In the genomic region with DNA sequence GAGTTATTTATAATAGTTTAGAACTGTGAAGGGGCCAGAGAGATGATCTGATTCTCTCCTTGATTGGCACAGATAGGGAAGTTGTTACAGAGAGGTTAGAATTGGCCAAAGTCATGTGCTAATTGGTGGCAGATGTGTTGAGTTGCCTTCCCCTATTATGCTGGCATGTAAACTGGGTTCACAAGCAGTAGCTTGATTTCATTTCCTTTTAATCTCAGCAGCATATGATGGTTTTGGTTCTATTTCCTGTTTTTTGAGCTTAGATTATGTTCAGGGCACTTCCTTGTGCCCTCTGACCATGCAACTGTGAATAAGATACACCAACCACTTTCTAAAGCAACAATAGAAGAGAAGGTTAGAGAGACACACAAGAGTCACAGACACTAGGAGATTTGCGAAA, we compare ENCODE assay signal across 10 cellular contexts.
DNase-seq lines count a peak whose midpoint lies in the region; ATAC-seq, FAIRE-seq and TF ChIP-seq lines count a peak whose summit lies in the region.
"Had no signal": no experiment of that assay in that cellular context is flagged by ENCODE, and none has a peak within 500 bp of the region (broad histone marks: within the 10 kb centered on the region; RNA-seq: fewer than 3 reads in every experiment).

No MANE protein-coding gene starts in this region.

- peak; percentile 84 for ATAC-seq in GM19395 (IDR thresholded peaks at IDR 0.05; ENCODE audit: unreplicated experiment)
- ATAC-seq in HG03066 (IDR thresholded peaks at IDR 0.05; ENCODE audit: low read depth, unreplicated experiment): peak; percentile 77
- ATAC-seq in stimulated activated naive B cell treated with anti-CD40 and anti-IgM and Interleukin-4, amounts not matched to agents 10 μg/mL and 1 μg/mL and 100 μg/mL, for 72 hours (replicated peaks): peak; percentile 88 to 90

- H3K9me2 ChIP-seq in SU-DHL-6 (replicated peaks; ENCODE audit: insufficient read depth, low read length): no peaks in the 10 kb centered on the region

- H3K9me3 ChIP-seq in SU-DHL-6 (ENCODE audit: insufficient read depth, low read length): no peaks in the 10 kb centered on the region

- H3K4me3 ChIP-seq in SU-DHL-6 (ENCODE audit: insufficient read depth, low read length, poor library complexity, severe bottlenecking): no peak overlapping the region

- peaks cover 23 to 50% of the 10 kb centered on the region in 2 donors for H3K36me3 Mint-ChIP-seq in stimulated activated naive B cell treated with anti-CD40 and anti-IgM and Interleukin-4, amounts not matched to agents 10 μg/mL and 1 μg/mL and 100 μg/mL, for 72 hours

- no peaks in the 10 kb centered on the region for H3K9me3 Mint-ChIP-seq in stimulated activated naive B cell treated with anti-CD40 and anti-IgM and Interleukin-4, amounts not matched to agents 10 μg/mL and 1 μg/mL and 100 μg/mL, for 72 hours
- H3K9me3 Mint-ChIP-seq: natural killer cell treated with Interleukin-12 subunit alpha and Interleukin-12 subunit beta and Interleukin-15 and Interleukin-18, amount 100 ng/mL, for 72 hours had no signal

- no peaks in the 10 kb centered on the region for H3K79me2 ChIP-seq in SU-DHL-6 (ENCODE audit: insufficient read depth, low read length)

- DNase-seq in stimulated activated naive B cell treated with anti-CD40 and anti-IgM and Interleukin-4, amounts not matched to agents 10 μg/mL and 1 μg/mL and 100 μg/mL, for 72 hours: peak; percentile 28
- DNase-seq in NCI-H82 (lab: John Stamatoyannopoulos, UW) (no peak), DMS 273 (lab: John Stamatoyannopoulos, UW; ENCODE audit: unreplicated experiment) (no peak), H54 (ENCODE audit: insufficient read length, low spot score) (no peak), NCI-H146 treated with DMSO at 0.1 percent for 48 hours (lab: John Stamatoyannopoulos, UW; ENCODE audit: unreplicated experiment) (no peak)
- DNase-seq: cortex of kidney had no signal

- no peak overlapping the region for H3K27ac Mint-ChIP-seq in stimulated activated naive B cell treated with anti-CD40 and anti-IgM and Interleukin-4, amounts not matched to agents 10 μg/mL and 1 μg/mL and 100 μg/mL, for 72 hours

- H3K36me3 ChIP-seq in SU-DHL-6 (ENCODE audit: low read length): peaks cover 8% of the 10 kb centered on the region

- TF ChIP-seq CTCF in SU-DHL-6 (IDR thresholded peaks at IDR 0.05; ENCODE audit: insufficient read depth, low read length, poor library complexity, severe bottlenecking): no peak

- peak overlapping the region; percentile 44 for H2AFZ ChIP-seq in SU-DHL-6 (ENCODE audit: low read depth, low read length, severe bottlenecking)

- H3F3A ChIP-seq in SU-DHL-6 (ENCODE audit: insufficient read depth): peaks cover 25% of the 10 kb centered on the region; the same call in 1 of the 2 replicates

- H3K4me1 Mint-ChIP-seq in stimulated activated naive B cell treated with anti-CD40 and anti-IgM and Interleukin-4, amounts not matched to agents 10 μg/mL and 1 μg/mL and 100 μg/mL, for 72 hours: peaks cover 29 to 52% of the 10 kb centered on the region in 2 donors

- no peak for FAIRE-seq in H54 (lab: Jason Lieb, UNC)

- H4K20me1 ChIP-seq in SU-DHL-6 (ENCODE audit: low read depth, low read length): no peaks in the 10 kb centered on the region

- no peak overlapping the region for H3K4me3 Mint-ChIP-seq in stimulated activated naive B cell treated with anti-CD40 and anti-IgM and Interleukin-4, amounts not matched to agents 10 μg/mL and 1 μg/mL and 100 μg/mL, for 72 hours
- H3K4me3 Mint-ChIP-seq: natural killer cell treated with Interleukin-12 subunit alpha and Interleukin-12 subunit beta and Interleukin-15 and Interleukin-18, amount 100 ng/mL, for 72 hours had no signal

- no peaks in the 10 kb centered on the region for H3K27me3 ChIP-seq in SU-DHL-6 (ENCODE audit: low read length)

- TF ChIP-seq POLR2A in H54 (IDR thresholded peaks at IDR 0.05; ENCODE audit: low read depth, low read length): no peak

- no peaks in the 10 kb centered on the region for H3K27me3 Mint-ChIP-seq in stimulated activated naive B cell treated with anti-CD40 and anti-IgM and Interleukin-4, amounts not matched to agents 10 μg/mL and 1 μg/mL and 100 μg/mL, for 72 hours
- H3K27me3 Mint-ChIP-seq: natural killer cell treated with Interleukin-12 subunit alpha and Interleukin-12 subunit beta and Interleukin-15 and Interleukin-18, amount 100 ng/mL, for 72 hours had no signal

- peak overlapping the region; percentile 42 for H3K4me2 ChIP-seq in SU-DHL-6 (ENCODE audit: low read depth, low read length, poor library complexity, severe bottlenecking)

- peak overlapping the region; percentile 86 for H3K27ac ChIP-seq in SU-DHL-6 (ENCODE audit: low read depth, low read length)

- peak overlapping the region; percentile 30 for H3K9ac ChIP-seq in SU-DHL-6 (ENCODE audit: low read length)
